In genomic region chr12:116924558-116925453, GRCh38 we compare ENCODE assay signal across 8 cellular contexts. TPM values are rescaled to one million over a fixed set of nuclear protein-coding genes. Genes with fewer than 3 reads are reported as not detected.
DNase-seq lines count a peak whose midpoint lies in the region; ATAC-seq and TF ChIP-seq lines count a peak whose summit lies in the region.

No MANE protein-coding gene starts in this region.

- H4K20me1 ChIP-seq in hepatocyte (ENCODE audit: insufficient read depth, poor library complexity, severe bottlenecking), result peaks cover 26% of the 10 kb centered on the region

- no peak overlapping the region for H3K27ac ChIP-seq in hepatocyte

- peaks cover 11% of the 10 kb centered on the region for H3K4me1 ChIP-seq in hepatocyte (ENCODE audit: insufficient read depth)

- peaks cover 84% of the 10 kb centered on the region for H3K79me2 ChIP-seq in hepatocyte

- no peak overlapping the region for H2AFZ ChIP-seq in hepatocyte

- DNase-seq in ELF-1 (ENCODE audit: low read depth, low spot score), result peak; percentile 49
- peak; percentile 81 for DNase-seq in H4 (ENCODE audit: low spot score)
- DNase-seq in Kasumi-1 (lab: John Stamatoyannopoulos, UW), result peak; percentile 43 to 50
- DNase-seq in activated CD8-positive, alpha-beta memory T cell treated with anti-CD3 and anti-CD28 coated beads, Interleukin-2, amount 50 U/mL, for 4 hours, result peak; percentile 22
- DNase-seq in iPS-NIHi7 (ENCODE audit: extremely low spot score), result peak; percentile 49
- DNase-seq in NCI-H1930 (lab: John Stamatoyannopoulos, UW), result no peak
- DNase-seq in hepatocyte (ENCODE audit: low spot score), result no peak

- ATAC-seq in GM19023 (IDR thresholded peaks at IDR 0.05; ENCODE audit: unreplicated experiment), result no peak

- H3K4me2 ChIP-seq in hepatocyte, result no peak overlapping the region

- H3K9me3 ChIP-seq in hepatocyte (ENCODE audit: low read depth), result no peaks in the 10 kb centered on the region

- TF ChIP-seq CTCF in hepatocyte (IDR thresholded peaks at IDR 0.05; ENCODE audit: poor library complexity), result no peak

- H3K36me3 ChIP-seq in hepatocyte (replicated peaks; ENCODE audit: insufficient read depth, low read depth), result no peaks in the 10 kb centered on the region

- H3K9me2 ChIP-seq in hepatocyte (replicated peaks; ENCODE audit: insufficient read depth), result no peaks in the 10 kb centered on the region

- no peaks in the 10 kb centered on the region for H3K27me3 ChIP-seq in hepatocyte

- 70% methylated on average over 5 of the region's 5 CpGs for WGBS in hepatocyte (ENCODE audit: low lambda C conversion rate, missing lambda C conversion rate)

- no peak overlapping the region for H3K4me3 ChIP-seq in hepatocyte

RNA-seq across cellular contexts. Expression of gene FBXW8, which starts 14.1 kb away (rescaled TPM):
- 9.8 and 9.9 TPM in 2 replicates for total RNA-seq in H4 (2014; rRNA removed; shearing (Covaris generic))
- total RNA-seq in hepatocyte, result 14.1 and 20.6 TPM in 2 replicates
- polyA plus RNA-seq in hepatocyte, result 17.0 and 18.9 TPM in 2 replicates

RNA-seq across cellular contexts. Expression of gene HRK, which starts 43.6 kb away (rescaled TPM):
- 0.12 TPM in 1 of 2 replicates, not detected in the other for total RNA-seq in H4 (2014; rRNA removed; shearing (Covaris generic))
- total RNA-seq in hepatocyte, result 0.08 TPM in 1 of 2 replicates, not detected in the other
- 0.10 and 0.18 TPM in 2 replicates for polyA plus RNA-seq in hepatocyte

Comparison
In these comparisons a context has a peak if more than half of its experiments do, and no peak if none do; other contexts are left out.
1. DNase-seq: peak in ELF-1 (single experiment), H4 (single experiment), Kasumi-1 (2 of 2), activated CD8-positive, alpha-beta memory T cell treated with anti-CD3 and anti-CD28 coated beads, Interleukin-2, amount 50 U/mL, for 4 hours (single experiment) and iPS-NIHi7 (single experiment); none in NCI-H1930 (0 of 2) and hepatocyte (single experiment).